In genomic region chr14:52790756-52791203, GRCh38 we compare ENCODE assay signal across 8 cellular contexts. TPM values are rescaled to one million over a fixed set of nuclear protein-coding genes. Genes with fewer than 3 reads are reported as not detected.
DNase-seq lines count a peak whose midpoint lies in the region; ATAC-seq, FAIRE-seq and TF ChIP-seq lines count a peak whose summit lies in the region.

No MANE protein-coding gene starts in this region.

- H3K4me1 ChIP-seq in NT2/D1 (ENCODE audit: insufficient read depth, insufficient read length) (no peaks in the 10 kb centered on the region), endothelial cell of umbilical vein (ENCODE audit: control insufficient read depth, extremely low read depth, insufficient read depth, low read length) (peaks cover 25% of the 10 kb centered on the region), pancreas (peaks cover 7 to 20% (median 12%) of the 10 kb centered on the region in 3 donors)

- 1% methylated on average over 25 of the region's 25 CpGs for WGBS in pancreas, 2 donors

- no peaks in the 10 kb centered on the region for H4K20me1 ChIP-seq in endothelial cell of umbilical vein (replicated peaks; ENCODE audit: control insufficient read depth, extremely low read depth, insufficient read depth, low read length)

- peak overlapping the region; percentile 52 for H2AFZ ChIP-seq in endothelial cell of umbilical vein (ENCODE audit: low read depth, low read length)

- BruUV-seq in endothelial cell of umbilical vein (replicated peaks; lab: Mats Ljungman, UMichigan) = no TSS peak

- no peaks in the 10 kb centered on the region for H3K27me3 ChIP-seq in NT2/D1 (ENCODE audit: insufficient read depth, insufficient read length)
- H3K27me3 ChIP-seq in endothelial cell of umbilical vein (ENCODE audit: control insufficient read depth in 2 of 2, insufficient read depth in 2 of 2, low read length in 2 of 2) = no peaks in the 10 kb centered on the region
- H3K27me3 ChIP-seq in pancreas = no peaks in the 10 kb centered on the region

- peak overlapping the region; percentile 82 for H3K4me3 ChIP-seq in NT2/D1 (ENCODE audit: insufficient read length, low read depth)
- peak overlapping the region; percentile 61 to 99 (median 84) for H3K4me3 ChIP-seq in endothelial cell of umbilical vein (replicated peaks in 1 of 3; ENCODE audit: insufficient read depth in 1 of 3, low read depth in 1 of 3, low read length in 3 of 3)
- peak overlapping the region; percentile 57 to 73 (median 68) for H3K4me3 ChIP-seq in pancreas

- TF ChIP-seq POLR2A in endothelial cell of umbilical vein (IDR thresholded peaks at IDR 0.05; ENCODE audit: low read depth, low read length) = no peak

- CTCF ChIA-PET in endothelial cell of umbilical vein (lab: Charles Lee) = interaction anchor here (0.6 to 1.5 kb wide), 4 partner anchors 10 to 1557 kb away, joined by 3 to 4 read pairs (median 4); no protein-coding TSS in a partner anchor

- no peaks in the 10 kb centered on the region for H3K9me1 ChIP-seq in endothelial cell of umbilical vein (replicated peaks; ENCODE audit: control insufficient read depth, extremely low read depth, insufficient read depth, low read length)

- dilution Hi-C loops in endothelial cell of umbilical vein (cut with MboI; ENCODE audit: extremely low pct_ligation_motif_present, low sequenced_read_pairs) = no loop called here

- H3K27ac ChIP-seq in endothelial cell of umbilical vein (ENCODE audit: insufficient read depth, low read depth, low read length) = peak overlapping the region; percentile 66
- peak overlapping the region; percentile 91 to 96 (median 94) for H3K27ac ChIP-seq in pancreas

- FAIRE-seq in endothelial cell of umbilical vein (lab: Jason Lieb, UNC) (no peak), pancreas (lab: Jason Lieb, UNC) (no peak)

- H3K9me3 ChIP-seq in NT2/D1 (ENCODE audit: insufficient read depth, low read length) (no peaks in the 10 kb centered on the region), endothelial cell of umbilical vein (replicated peaks; ENCODE audit: control insufficient read depth, insufficient read depth, low read length) (no peaks in the 10 kb centered on the region), pancreas (no peaks in the 10 kb centered on the region)

- H3K79me2 ChIP-seq in endothelial cell of umbilical vein (ENCODE audit: control insufficient read depth, insufficient read depth, low read length) = peaks cover 51% of the 10 kb centered on the region

- H3K4me2 ChIP-seq in endothelial cell of umbilical vein (ENCODE audit: insufficient read depth, low read length) = peak overlapping the region; percentile 92

- H3K9ac ChIP-seq in NT2/D1 (ENCODE audit: insufficient read length, low read depth) (peak overlapping the region; percentile 86), endothelial cell of umbilical vein (replicated peaks; ENCODE audit: extremely low read depth, insufficient read depth, low read length) (peak overlapping the region; percentile 88)

- ATAC-seq in pancreas = peak in 1 of 4 donors; percentile 0

- H3K36me3 ChIP-seq in NT2/D1 (ENCODE audit: insufficient read depth, insufficient read length, low read length) (peaks cover 4% of the 10 kb centered on the region), endothelial cell of umbilical vein (ENCODE audit: control insufficient read depth in 2 of 2, extremely low read depth in 1 of 2, insufficient read depth in 2 of 2, low read length in 2 of 2) (no peaks in the 10 kb centered on the region), pancreas (no peaks in the 10 kb centered on the region)

- POLR2A ChIA-PET in endothelial cell of umbilical vein (lab: Charles Lee) = interaction anchor here (1.7 to 2.2 kb wide), 3 partner anchors 61 to 237 kb away, joined by 5 to 8 read pairs (median 5); partner anchors contain the start of genes GPR137C, PSMC6 and STYX

- intact Hi-C loops in endothelial cell of umbilical vein (cut with micrococcal nuclease) (loop anchor here (1.0 to 5.0 kb wide), 6 partner anchors 50 to 238 kb away; partner anchors contain the start of genes FERMT2, GPR137C, PSMC6 and TXNDC16), pancreas (cut with DNase I) (no loop called here)

- DNase-seq in NCI-H748 treated with DMSO at 0.1 percent for 48 hours (lab: John Stamatoyannopoulos, UW) (peak; percentile 44), NCI-H748 (lab: John Stamatoyannopoulos, UW; ENCODE audit: unreplicated experiment) (no peak), NT2/D1 (ENCODE audit: low read depth, low spot score) (peak; percentile 8), endothelial cell of umbilical vein (ENCODE audit: low read depth, low spot score) (no peak), pancreas (no peak), SKM-1 treated with dmso at 0.1 percent for 144 hours (lab: John Stamatoyannopoulos, UW; ENCODE audit: unreplicated experiment) (no peak), foreskin melanocyte (no peak)
- no peak for DNase-seq in effector CD8-positive, alpha-beta T cell (lab: John Stamatoyannopoulos, UW)

- TF ChIP-seq CTCF in endothelial cell of umbilical vein (IDR thresholded peaks at IDR 0.05; ENCODE audit: extremely low read depth in 1 of 2, insufficient read depth in 1 of 2, low read depth in 1 of 2, low read length in 2 of 2) (no peak), pancreas (IDR thresholded peaks at IDR 0.05) (no peak)

TF ChIP-seq in endothelial cell of umbilical vein, 7 proteins besides CTCF, POLR2A, EP300 and RAD21:
- TF ChIP-seq GATA2 (IDR thresholded peaks at IDR 0.05; ENCODE audit: insufficient read depth, insufficient read length, low read depth, low read length) (no peak), JUN (IDR thresholded peaks at IDR 0.05; ENCODE audit: borderline replicate concordance, insufficient read depth, insufficient read length, low read depth) (no peak), FOS (IDR thresholded peaks at IDR 0.05; ENCODE audit: borderline replicate concordance, insufficient read depth, low read length) (no peak)

RNA-seq across cellular contexts. Expression of gene GNPNAT1, which starts 0.6 kb away (rescaled TPM):
- total RNA-seq in endothelial cell of umbilical vein (38.2 and 38.9 TPM in 2 replicates), pancreas (10 to 100 TPM; 15.8 to 26.9 (median 18.5) TPM)
- polyA plus RNA-seq in endothelial cell of umbilical vein (15.9 and 18.7 TPM in 2 replicates), pancreas (1 to 10 TPM; 8.1 to 9.5 TPM)
- 19.0 and 22.3 TPM in 2 replicates for polyA plus RNA-seq in endothelial cell of umbilical vein (2011; cell fraction: cytosol; rRNA removed)
- 8.3 and 10.2 TPM in 2 replicates for polyA plus RNA-seq in endothelial cell of umbilical vein (2011; cell fraction: nucleus; rRNA removed)
- polyA plus RNA-seq in endothelial cell of umbilical vein (2012) = 20.6 and 40.9 TPM in 2 replicates
- 16.1 and 17.3 TPM in 2 replicates for polyA minus RNA-seq in endothelial cell of umbilical vein
- polyA minus RNA-seq in endothelial cell of umbilical vein (2011; cell fraction: cytosol; rRNA and poly(A)+ RNA removed) = 32.1 TPM
- 6.9 and 12.0 TPM in 2 replicates for polyA minus RNA-seq in endothelial cell of umbilical vein (2011; cell fraction: nucleus; rRNA and poly(A)+ RNA removed)

Comparison
In these comparisons a context has a peak if more than half of its experiments do, and no peak if none do; other contexts are left out.
1. DNase-seq: peak in NCI-H748 treated with DMSO at 0.1 percent for 48 hours (single experiment) and NT2/D1 (single experiment); none in NCI-H748 (single experiment), endothelial cell of umbilical vein (single experiment), pancreas (0 of 6), SKM-1 treated with dmso at 0.1 percent for 144 hours (single experiment), effector CD8-positive, alpha-beta T cell (single experiment) and foreskin melanocyte (single experiment).
2. Peak in every context shown above with its lines, with median percentiles within 50 percentile points of each other: H3K4me3 ChIP-seq.